Comparison of ENCODE assay signal across 21 cellular contexts in the genomic region with DNA sequence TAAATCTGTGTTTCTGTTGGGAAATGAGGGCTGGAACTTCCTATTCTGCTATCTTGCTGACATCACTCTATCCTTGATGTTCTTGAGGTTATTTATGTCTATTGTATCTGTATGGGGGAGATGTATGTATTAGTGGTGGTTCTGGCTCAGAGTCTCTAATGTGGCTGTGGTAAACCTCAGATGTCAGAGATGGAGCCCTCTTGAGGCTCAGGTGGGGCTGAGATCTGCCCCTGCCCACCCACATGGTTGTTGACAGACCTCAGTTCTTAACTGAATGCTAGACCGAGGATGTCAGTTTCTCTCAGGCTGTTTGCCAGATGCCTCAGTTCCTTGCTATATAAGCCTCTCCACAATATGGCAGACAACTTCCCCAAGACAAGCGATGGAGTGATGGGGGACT. TPM values are rescaled to one million over a fixed set of nuclear protein-coding genes. Genes with fewer than 3 reads are reported as not detected.
DNase-seq lines count a peak whose midpoint lies in the region; ATAC-seq and TF ChIP-seq lines count a peak whose summit lies in the region.
"Had no signal": no experiment of that assay in that cellular context is flagged by ENCODE, and none has a peak within 500 bp of the region (broad histone marks: within the 10 kb centered on the region; RNA-seq: fewer than 3 reads in every experiment).

No MANE protein-coding gene starts in this region.

- no peak for TF ChIP-seq CTCF in H9 (conservative IDR thresholded peaks at IDR 0.05)
- TF ChIP-seq CTCF in activated CD8-positive, alpha-beta T cell treated with anti-CD3 and anti-CD28 coated beads for 36 hours (IDR thresholded peaks at IDR 0.05) = no peak

- no peak overlapping the region for H3T11ph ChIP-seq in H9 (ENCODE audit: low read length)

- no peak overlapping the region for H3K27ac ChIP-seq in BLaER1
- H3K27ac ChIP-seq in CD4-positive, CD25-positive, alpha-beta regulatory T cell (ENCODE audit: insufficient read depth, low read length, poor library complexity, severe bottlenecking) = no peak overlapping the region
- H3K27ac ChIP-seq in H9 (ENCODE audit: insufficient read length, low read depth, low read length) = no peak overlapping the region
- H3K27ac ChIP-seq: A549, C4-2B, GM23248 had no signal

- H3K4ac ChIP-seq in H9 (ENCODE audit: low read depth, low read length) = no peak overlapping the region

- H3K27me3 ChIP-seq in BLaER1 (no peaks in the 10 kb centered on the region), H9 (ENCODE audit: insufficient read depth, low read length) (peaks cover 4% of the 10 kb centered on the region; the same call in 1 of the 2 replicates)
- H3K27me3 ChIP-seq in CD4-positive, CD25-positive, alpha-beta regulatory T cell (ENCODE audit: control insufficient read depth, insufficient read depth, low read length) = peaks cover 43% of the 10 kb centered on the region

- H3K4me1 Mint-ChIP-seq in CD4-positive, CD25-positive, alpha-beta regulatory T cell = peaks cover 0 to 20% (median 7%) of the 10 kb centered on the region in 4 donors
- H3K4me1 Mint-ChIP-seq in H9 = peaks cover 8 to 11% of the 10 kb centered on the region in 2 experiments
- peaks cover 9% of the 10 kb centered on the region for H3K4me1 Mint-ChIP-seq in activated CD8-positive, alpha-beta T cell treated with anti-CD3 and anti-CD28 coated beads for 36 hours (ENCODE audit: low read depth)

- H3K27me3 Mint-ChIP-seq in CD4-positive, CD25-positive, alpha-beta regulatory T cell = peaks cover 73% of the 10 kb centered on the region
- peaks cover 43% of the 10 kb centered on the region for H3K27me3 Mint-ChIP-seq in H9 (ENCODE audit: low read depth)
- H3K27me3 Mint-ChIP-seq in activated CD8-positive, alpha-beta T cell treated with anti-CD3 and anti-CD28 coated beads for 36 hours = peaks cover 42% of the 10 kb centered on the region

- POLR2A ChIA-PET in activated CD8-positive, alpha-beta T cell treated with anti-CD3 and anti-CD28 coated beads for 36 hours (lab: Charles Lee) = no interaction called here

- no peak overlapping the region for H2BK15ac ChIP-seq in H9 (ENCODE audit: low read depth, low read length)

- DNase-seq in CD4-positive, CD25-positive, alpha-beta regulatory T cell = peak in 2 of 3 donors; percentile 5 to 21
- no peak for DNase-seq in H9
- peak; percentile 21 for DNase-seq in activated CD8-positive, alpha-beta T cell treated with anti-CD3 and anti-CD28 coated beads for 36 hours
- no peak for DNase-seq in NCI-H1417 (lab: John Stamatoyannopoulos, UW)
- no peak for DNase-seq in SIG-M5 (lab: John Stamatoyannopoulos, UW)
- DNase-seq in KG1 (lab: John Stamatoyannopoulos, UW) = no peak
- DNase-seq: 8988T; ACHN; AML-193; BE2C; CD4-positive, alpha-beta T cell; CD8-positive, alpha-beta memory T cell; DMS 273 treated with DMSO at 0.1 percent for 48 hours; DMS79; GF-D8; GM23248; HFFc6 had no signal

- CTCF ChIA-PET in activated CD8-positive, alpha-beta T cell treated with anti-CD3 and anti-CD28 coated beads for 36 hours (lab: Charles Lee) = no interaction called here

- no peak overlapping the region for H2AK5ac ChIP-seq in H9 (ENCODE audit: insufficient read length, low read length)

- H4K8ac ChIP-seq in H9 (replicated peaks; ENCODE audit: insufficient read length, low read depth, low read length) = no peak overlapping the region

- no peak overlapping the region for H2BK12ac ChIP-seq in H9 (ENCODE audit: insufficient read length, low read depth, low read length)

- H3K4me1 ChIP-seq in BLaER1 (peaks cover 7% of the 10 kb centered on the region; the same call in 1 of the 2 replicates), H9 (ENCODE audit: insufficient read depth, low read length) (no peaks in the 10 kb centered on the region)
- peaks cover 9% of the 10 kb centered on the region for H3K4me1 ChIP-seq in CD4-positive, CD25-positive, alpha-beta regulatory T cell (ENCODE audit: control insufficient read depth, insufficient read depth, low read length, poor library complexity, severe bottlenecking)
- H3K4me1 ChIP-seq: BE2C had no signal

- H3K79me2 ChIP-seq in H9 (ENCODE audit: insufficient read depth, low read length) = no peaks in the 10 kb centered on the region

- peaks cover 11% of the 10 kb centered on the region for H3K9me3 ChIP-seq in BLaER1
- H3K9me3 ChIP-seq in CD4-positive, CD25-positive, alpha-beta regulatory T cell (ENCODE audit: control insufficient read depth in 2 of 2, low read length in 2 of 2) = no peaks in the 10 kb centered on the region
- H3K9me3 ChIP-seq in H9 (ENCODE audit: control insufficient read depth, low read depth, low read length) = no peaks in the 10 kb centered on the region
- H3K9me3 ChIP-seq: A549, BE2C, HAP-1 had no signal

- no peak overlapping the region for H2BK20ac ChIP-seq in H9 (ENCODE audit: low read depth, low read length, poor library complexity, severe bottlenecking)

- H3K23ac ChIP-seq in H9 (ENCODE audit: insufficient read length, low read depth, low read length) = no peak overlapping the region

- peaks cover 0 to 6% (median 1%) of the 10 kb centered on the region in 7 donors for H3K9me3 Mint-ChIP-seq in CD4-positive, CD25-positive, alpha-beta regulatory T cell
- H3K9me3 Mint-ChIP-seq in H9 = no peaks in the 10 kb centered on the region
- H3K9me3 Mint-ChIP-seq in activated CD8-positive, alpha-beta T cell treated with anti-CD3 and anti-CD28 coated beads for 36 hours = no peaks in the 10 kb centered on the region
- H3K9me3 Mint-ChIP-seq: HFFc6 had no signal

- no peak overlapping the region for H3K9ac ChIP-seq in BLaER1
- H3K9ac ChIP-seq in H9 (ENCODE audit: extremely low read depth, insufficient read length, low read length) = no peak overlapping the region
- H3K9ac ChIP-seq: GM23248 had no signal

- peak overlapping the region; percentile 20 for H3K4me2 ChIP-seq in BLaER1
- no peak overlapping the region for H3K4me2 ChIP-seq in H9 (ENCODE audit: insufficient read depth, insufficient read length, low read length)
- H3K4me2 ChIP-seq: A549 had no signal

- no peak overlapping the region for H3K4me3 ChIP-seq in BLaER1
- no peak overlapping the region for H3K4me3 ChIP-seq in CD4-positive, CD25-positive, alpha-beta regulatory T cell (ENCODE audit: low read depth, low read length)
- H3K4me3 ChIP-seq: A549, GM23248, HAP-1 had no signal

- no peak overlapping the region for H3K14ac ChIP-seq in H9 (ENCODE audit: insufficient read depth, low read length)

- ATAC-seq in CD4-positive, CD25-positive, alpha-beta regulatory T cell (ENCODE audit: low read depth in 2 of 2) = no peak
- ATAC-seq in activated CD8-positive, alpha-beta T cell treated with anti-CD3 and anti-CD28 coated beads for 36 hours = no peak
- ATAC-seq: A549 had no signal

- H3K27ac Mint-ChIP-seq in CD4-positive, CD25-positive, alpha-beta regulatory T cell = no peak overlapping the region
- H3K27ac Mint-ChIP-seq in H9 = no peak overlapping the region; a peak in 1 of 7 replicates
- no peak overlapping the region for H3K27ac Mint-ChIP-seq in activated CD8-positive, alpha-beta T cell treated with anti-CD3 and anti-CD28 coated beads for 36 hours
- H3K27ac Mint-ChIP-seq: CD4-positive, alpha-beta T cell; CD8-positive, alpha-beta memory T cell; HFFc6 had no signal

- H4K91ac ChIP-seq in H9 (ENCODE audit: insufficient read length, low read depth, low read length) = no peak overlapping the region

- H2AFZ ChIP-seq in H9 (ENCODE audit: low read length) = peak overlapping the region; percentile 17
- H2AFZ ChIP-seq: GM23248 had no signal

- no peak overlapping the region for H4K5ac ChIP-seq in H9 (ENCODE audit: insufficient read length, low read depth, low read length)

- H2BK120ac ChIP-seq in H9 (ENCODE audit: low read depth, low read length, poor library complexity, severe bottlenecking) = no peak overlapping the region

- no peak overlapping the region for H3K4me3 Mint-ChIP-seq in CD4-positive, CD25-positive, alpha-beta regulatory T cell
- no peak overlapping the region for H3K4me3 Mint-ChIP-seq in H9
- H3K4me3 Mint-ChIP-seq in activated CD8-positive, alpha-beta T cell treated with anti-CD3 and anti-CD28 coated beads for 36 hours = no peak overlapping the region
- H3K4me3 Mint-ChIP-seq: CD4-positive, alpha-beta T cell; CD8-positive, alpha-beta memory T cell; HFFc6 had no signal

- H4K20me1 ChIP-seq in BLaER1 = no peaks in the 10 kb centered on the region
- no peaks in the 10 kb centered on the region for H4K20me1 ChIP-seq in H9 (ENCODE audit: control insufficient read depth, insufficient read depth, insufficient read length)

- no peaks in the 10 kb centered on the region for H3K79me1 ChIP-seq in H9 (ENCODE audit: insufficient read depth, low read depth, low read length, poor library complexity, severe bottlenecking)

- H3K23me2 ChIP-seq in H9 (ENCODE audit: insufficient read length, low read depth, low read length, poor library complexity, severe bottlenecking) = peaks cover 10% of the 10 kb centered on the region

- no peak overlapping the region for H3K18ac ChIP-seq in H9 (ENCODE audit: insufficient read length, low read depth, low read length)

- H3K36me3 ChIP-seq in BLaER1 = no peaks in the 10 kb centered on the region
- no peaks in the 10 kb centered on the region for H3K36me3 ChIP-seq in CD4-positive, CD25-positive, alpha-beta regulatory T cell (ENCODE audit: control insufficient read depth, insufficient read depth, low read length)
- H3K36me3 ChIP-seq: BE2C, HAP-1 had no signal

- WGBS in H9 (ENCODE audit: extremely low coverage, insufficient read length, low lambda C conversion rate) = no CpG with 5 or more reads among the region's 2 CpGs

- H3K36me3 Mint-ChIP-seq in CD4-positive, CD25-positive, alpha-beta regulatory T cell = no peaks in the 10 kb centered on the region
- H3K36me3 Mint-ChIP-seq in H9 (ENCODE audit: insufficient read depth in 1 of 3, low read depth in 3 of 3) = no peaks in the 10 kb centered on the region
- H3K36me3 Mint-ChIP-seq in activated CD8-positive, alpha-beta T cell treated with anti-CD3 and anti-CD28 coated beads for 36 hours (ENCODE audit: low read depth) = no peaks in the 10 kb centered on the region
- H3K36me3 Mint-ChIP-seq: CD8-positive, alpha-beta memory T cell had no signal

- no peak overlapping the region for H3K56ac ChIP-seq in H9 (ENCODE audit: insufficient read length, low read depth, low read length)

- intact Hi-C loops in activated CD8-positive, alpha-beta T cell treated with anti-CD3 and anti-CD28 coated beads for 36 hours (cut with micrococcal nuclease) = no loop called here

- H2BK5ac ChIP-seq in H9 (ENCODE audit: insufficient read length, low read length) = no peak overlapping the region

RNA-seq across cellular contexts. Expression of gene CPE, which starts 3.3 kb away (rescaled TPM):
- 1.8 TPM for total RNA-seq in CD4-positive, CD25-positive, alpha-beta regulatory T cell
- polyA plus RNA-seq in CD4-positive, CD25-positive, alpha-beta regulatory T cell = 1 to 10 TPM; 1.6 to 4.6 (median 2.9) TPM
- 10.0 and 11.6 TPM in 2 replicates for total RNA-seq in H9 (2021)
- total RNA-seq in activated CD8-positive, alpha-beta T cell treated with anti-CD3 and anti-CD28 coated beads for 36 hours = not detected
- total RNA-seq: CD4-positive, alpha-beta T cell; CD8-positive, alpha-beta memory T cell had no signal
- polyA plus RNA-seq: CD8-positive, alpha-beta memory T cell had no signal

RNA-seq across cellular contexts. Expression of gene MSMO1, which starts 48.0 kb away (rescaled TPM):
- total RNA-seq in CD4-positive, CD25-positive, alpha-beta regulatory T cell = 14.9 TPM
- 10 to 100 TPM; 21.9 to 37.5 (median 27.8) TPM for polyA plus RNA-seq in CD4-positive, CD25-positive, alpha-beta regulatory T cell
- total RNA-seq in H9 (2021) = 68.3 and 79.3 TPM in 2 replicates
- total RNA-seq in activated CD8-positive, alpha-beta T cell treated with anti-CD3 and anti-CD28 coated beads for 36 hours = 10 to 100 TPM; 42.3 to 43.2 TPM

Comparison
In these comparisons a context has a peak if more than half of its experiments do, and no peak if none do; other contexts are left out.
1. DNase-seq: peak in CD4-positive, CD25-positive, alpha-beta regulatory T cell (2 of 3) and activated CD8-positive, alpha-beta T cell treated with anti-CD3 and anti-CD28 coated beads for 36 hours (single experiment); none in H9 (single experiment), NCI-H1417 (0 of 3), SIG-M5 (single experiment) and KG1 (single experiment).